8 cellular contexts compared by ENCODE assay signal in the genomic region with DNA sequence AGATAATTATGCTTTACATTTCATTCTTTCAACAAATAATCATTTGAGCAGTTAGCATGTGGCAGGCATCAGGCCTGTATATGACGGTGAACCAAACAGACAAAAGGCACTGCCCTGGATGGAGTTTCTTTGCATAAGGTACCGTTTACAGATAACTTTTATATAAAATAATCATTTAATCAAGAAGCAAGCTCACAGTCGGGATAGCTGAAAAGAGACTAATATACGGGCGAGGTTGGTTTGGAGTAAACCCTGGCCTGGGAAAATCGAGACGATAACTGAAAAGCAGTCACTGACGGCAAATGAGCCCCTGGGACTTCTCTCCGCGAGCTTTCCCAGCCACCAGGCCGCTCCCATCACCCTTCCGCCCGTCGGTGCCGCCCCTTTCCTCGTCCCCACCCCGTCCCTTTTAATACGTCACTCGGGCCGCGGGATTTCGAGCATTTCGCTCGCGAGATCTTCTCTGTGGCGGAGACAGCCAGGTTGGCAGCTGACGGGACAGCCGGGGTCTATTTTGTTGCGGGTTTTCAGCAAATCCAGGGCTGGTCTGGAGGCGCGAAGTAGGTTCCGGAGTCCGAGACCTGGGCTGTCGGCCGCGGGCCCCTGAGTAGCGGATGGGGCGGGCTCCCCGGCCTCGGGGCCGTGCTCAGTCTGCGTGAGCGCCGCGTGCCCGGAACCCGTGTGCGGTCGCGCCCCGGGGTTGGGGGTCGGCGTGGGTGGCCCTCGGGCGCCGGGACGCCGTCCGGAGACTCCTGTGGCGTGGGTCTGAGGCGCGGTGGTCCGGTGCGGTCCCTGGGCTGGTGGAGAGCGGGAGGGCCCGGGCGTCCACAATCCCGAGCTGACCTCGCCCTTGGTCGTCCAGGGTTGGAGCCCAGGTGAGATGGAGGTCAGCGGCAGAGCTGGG. TPM values are rescaled to one million over a fixed set of nuclear protein-coding genes. Genes with fewer than 3 reads are reported as not detected.
A peak's percentile ranks its signal among the peaks of the same experiment; 100 is the strongest.
DNase-seq lines count a peak whose midpoint lies in the region; ATAC-seq and TF ChIP-seq lines count a peak whose summit lies in the region.

Gene NMD3, plus strand, starts transcription at position 462 of the 904 bp plus-strand sequence. CDS start 703 bp downstream, outside the sequence.

- H3K9me3 ChIP-seq in esophagus (ENCODE audit: control insufficient read depth in 2 of 2, insufficient read depth in 1 of 2, low read depth in 1 of 2, low read length in 1 of 2) (no peaks in the 10 kb centered on the region), muscle layer of colon (ENCODE audit: low read length) (no peaks in the 10 kb centered on the region)

- peak within 1 kb of the TSS; percentile 74 for H3K9ac ChIP-seq in muscle layer of colon (ENCODE audit: low read length)

- peaks cover 32% of the 10 kb centered on the region for H3K4me1 Mint-ChIP-seq in activated T-cell treated with anti-CD3 and anti-CD28 coated beads, Interleukin-2, amount 50 U/mL, for 24 hours (ENCODE audit: low read depth)

- no peaks in the 10 kb centered on the region for H3K9me3 Mint-ChIP-seq in activated T-cell treated with anti-CD3 and anti-CD28 coated beads, Interleukin-2, amount 50 U/mL, for 24 hours

- H3K36me3 ChIP-seq in esophagus (ENCODE audit: control insufficient read depth in 2 of 2, insufficient read depth in 2 of 2, low read length in 1 of 2) (no peaks in the 10 kb centered on the region), muscle layer of colon (ENCODE audit: insufficient read depth, low read length) (no peaks in the 10 kb centered on the region)

- H3K27me3 ChIP-seq in esophagus (ENCODE audit: control insufficient read depth in 1 of 2, insufficient read depth in 2 of 2, low read length in 2 of 2) (no peaks in the 10 kb centered on the region), muscle layer of colon (ENCODE audit: control insufficient read depth in 1 of 2, insufficient read depth in 2 of 2, low read length in 2 of 2) (no peaks in the 10 kb centered on the region)

- peak within 1 kb of the TSS; percentile 93 for H3K27ac Mint-ChIP-seq in activated T-cell treated with anti-CD3 and anti-CD28 coated beads, Interleukin-2, amount 50 U/mL, for 24 hours

- H3K27ac ChIP-seq in esophagus (ENCODE audit: low read depth in 2 of 2, low read length in 1 of 2) (peak within 1 kb of the TSS; percentile 91 to 94), muscle layer of colon (ENCODE audit: low read depth, low read length) (peak within 1 kb of the TSS; percentile 79)

- ATAC-seq in GM21619 (IDR thresholded peaks at IDR 0.05; ENCODE audit: unreplicated experiment): peak; percentile 98

- peaks cover 44% of the 10 kb centered on the region for H3K36me3 Mint-ChIP-seq in activated T-cell treated with anti-CD3 and anti-CD28 coated beads, Interleukin-2, amount 50 U/mL, for 24 hours (ENCODE audit: low read depth)

- peak within 1 kb of the TSS; percentile 89 for H3K4me3 Mint-ChIP-seq in activated T-cell treated with anti-CD3 and anti-CD28 coated beads, Interleukin-2, amount 50 U/mL, for 24 hours

- 1% methylated on average over 61 to 71 of the region's 71 CpGs for WGBS in esophagus, 2 donors

- H3K4me1 ChIP-seq in esophagus (ENCODE audit: control insufficient read depth in 2 of 2, insufficient read depth in 2 of 2, low read length in 1 of 2) (no peaks in the 10 kb centered on the region), muscle layer of colon (ENCODE audit: insufficient read depth, low read length) (peaks cover 21% of the 10 kb centered on the region)

- peak within 1 kb of the TSS; percentile 92 for H3K4me3 ChIP-seq in Jurkat, Clone E6-1 (ENCODE audit: low read length)
- H3K4me3 ChIP-seq in esophagus (ENCODE audit: low read depth in 1 of 2, low read length in 2 of 2): peak within 1 kb of the TSS; percentile 89 to 100
- peak within 1 kb of the TSS; percentile 85 to 90 for H3K4me3 ChIP-seq in muscle layer of colon (ENCODE audit: low read depth in 1 of 2, low read length in 2 of 2)

- peaks cover 6% of the 10 kb centered on the region for H3K27me3 Mint-ChIP-seq in activated T-cell treated with anti-CD3 and anti-CD28 coated beads, Interleukin-2, amount 50 U/mL, for 24 hours

- peak; percentile 87 for DNase-seq in DMS153 (lab: John Stamatoyannopoulos, UW)
- DNase-seq in Jurkat, Clone E6-1 (ENCODE audit: low read depth, low spot score): peak; percentile 85
- DNase-seq in activated T-cell treated with anti-CD3 and anti-CD28 coated beads, Interleukin-2, amount 50 U/mL, for 24 hours: peak; percentile 95
- peak; percentile 88 for DNase-seq in stimulated activated CD8-positive, alpha-beta memory T cell treated with anti-CD3 and anti-CD28 coated beads, Interleukin-7, amount 100 ng/mL, for 24 hours (ENCODE audit: low read depth)

TF ChIP-seq in PFSK-1, 5 proteins besides CTCF, POLR2A, EP300 and RAD21:
- TF ChIP-seq FOXP2 (optimal IDR thresholded peaks at IDR 0.05; ENCODE audit: borderline replicate concordance, extremely low read depth, extremely low read length, insufficient read depth): peak; percentile 40
- TF ChIP-seq TAF1 (IDR thresholded peaks at IDR 0.05; ENCODE audit: borderline replicate concordance, insufficient read depth, low read length): peak; percentile 88; the same call in 1 of the 2 replicates
- peak; percentile 73; the same call in 1 of the 2 replicates for TF ChIP-seq SIN3A (IDR thresholded peaks at IDR 0.05; ENCODE audit: borderline replicate concordance, insufficient read depth, low read length)
- TF ChIP-seq, protein P1, sequence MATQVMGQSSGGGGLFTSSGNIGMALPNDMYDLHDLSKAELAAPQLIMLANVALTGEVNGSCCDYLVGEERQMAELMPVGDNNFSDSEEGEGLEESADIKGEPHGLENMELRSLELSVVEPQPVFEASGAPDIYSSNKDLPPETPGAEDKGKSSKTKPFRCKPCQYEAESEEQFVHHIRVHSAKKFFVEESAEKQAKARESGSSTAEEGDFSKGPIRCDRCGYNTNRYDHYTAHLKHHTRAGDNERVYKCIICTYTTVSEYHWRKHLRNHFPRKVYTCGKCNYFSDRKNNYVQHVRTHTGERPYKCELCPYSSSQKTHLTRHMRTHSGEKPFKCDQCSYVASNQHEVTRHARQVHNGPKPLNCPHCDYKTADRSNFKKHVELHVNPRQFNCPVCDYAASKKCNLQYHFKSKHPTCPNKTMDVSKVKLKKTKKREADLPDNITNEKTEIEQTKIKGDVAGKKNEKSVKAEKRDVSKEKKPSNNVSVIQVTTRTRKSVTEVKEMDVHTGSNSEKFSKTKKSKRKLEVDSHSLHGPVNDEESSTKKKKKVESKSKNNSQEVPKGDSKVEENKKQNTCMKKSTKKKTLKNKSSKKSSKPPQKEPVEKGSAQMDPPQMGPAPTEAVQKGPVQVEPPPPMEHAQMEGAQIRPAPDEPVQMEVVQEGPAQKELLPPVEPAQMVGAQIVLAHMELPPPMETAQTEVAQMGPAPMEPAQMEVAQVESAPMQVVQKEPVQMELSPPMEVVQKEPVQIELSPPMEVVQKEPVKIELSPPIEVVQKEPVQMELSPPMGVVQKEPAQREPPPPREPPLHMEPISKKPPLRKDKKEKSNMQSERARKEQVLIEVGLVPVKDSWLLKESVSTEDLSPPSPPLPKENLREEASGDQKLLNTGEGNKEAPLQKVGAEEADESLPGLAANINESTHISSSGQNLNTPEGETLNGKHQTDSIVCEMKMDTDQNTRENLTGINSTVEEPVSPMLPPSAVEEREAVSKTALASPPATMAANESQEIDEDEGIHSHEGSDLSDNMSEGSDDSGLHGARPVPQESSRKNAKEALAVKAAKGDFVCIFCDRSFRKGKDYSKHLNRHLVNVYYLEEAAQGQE (IDR thresholded peaks at IDR 0.05; ENCODE audit: insufficient read depth in 1 of 2, low read depth in 2 of 2, low read length in 2 of 2): peak in 1 of 2 experiments; percentile 26; a peak in 1 of 4 replicates
- TF ChIP-seq POLR2AphosphoS5 (IDR thresholded peaks at IDR 0.05; ENCODE audit: low read depth, low read length): peak; percentile 94

RNA-seq across cellular contexts. Expression of gene NMD3, which starts in this region (rescaled TPM):
- polyA plus RNA-seq in Jurkat, Clone E6-1 (2012; ENCODE audit: insufficient read depth, insufficient read length): 42.6 TPM
- 25.3 TPM for polyA plus RNA-seq in PFSK-1 (2012; ENCODE audit: insufficient read length, low read depth)
- 10 to 100 TPM; 13.3 to 19.7 TPM for polyA plus RNA-seq in esophagus

Comparison
In these comparisons a context has a peak if more than half of its experiments do, and no peak if none do; other contexts are left out.
1. Peak in every context shown above with its lines: DNase-seq, ATAC-seq, H3K4me3 ChIP-seq and H3K27ac ChIP-seq.